18 cellular contexts compared by ENCODE assay signal in the genomic region with DNA sequence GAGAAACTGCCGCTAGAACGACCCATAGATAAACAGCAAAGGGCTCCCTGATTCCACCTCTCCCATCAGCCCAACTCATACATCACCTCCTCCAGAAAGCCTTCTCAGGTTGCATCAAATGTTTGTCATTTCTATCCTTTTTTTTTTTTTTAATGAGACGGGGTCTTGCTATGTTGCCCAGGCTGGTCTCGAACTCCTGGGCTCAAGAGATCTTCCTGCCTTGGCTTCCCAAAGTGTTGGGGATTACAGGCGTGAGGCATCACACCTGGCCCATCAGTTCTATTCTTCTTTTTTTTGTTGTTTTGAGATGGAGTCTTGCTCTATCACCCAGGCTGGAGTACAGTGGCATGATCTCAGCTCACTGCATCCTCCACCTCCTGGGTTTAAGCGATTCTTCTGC. TPM values are rescaled to one million over a fixed set of nuclear protein-coding genes. Genes with fewer than 3 reads are reported as not detected.
DNase-seq lines count a peak whose midpoint lies in the region; ATAC-seq, FAIRE-seq and TF ChIP-seq lines count a peak whose summit lies in the region.
"Had no signal": no experiment of that assay in that cellular context is flagged by ENCODE, and none has a peak within 500 bp of the region (broad histone marks: within the 10 kb centered on the region; RNA-seq: fewer than 3 reads in every experiment).

No MANE protein-coding gene starts in this region.

- H3K36me3 ChIP-seq in IMR-90 (ENCODE audit: control insufficient read depth, insufficient read depth, low read length), result peaks cover 3% of the 10 kb centered on the region; the same call in 1 of the 2 replicates
- H3K36me3 ChIP-seq in H1 (ENCODE audit: control insufficient read depth in 2 of 4, insufficient read depth in 4 of 4, low read length in 3 of 4), result no peaks in the 10 kb centered on the region

- POLR2A ChIA-PET in IMR-90 (lab: Charles Lee; ENCODE audit: unreplicated experiment), result no interaction called here
- POLR2A ChIA-PET in H1 (lab: Charles Lee; ENCODE audit: partially characterized antibody), result interaction anchor here (0.6 to 8.2 kb wide), 5 partner anchors 8 to 88 kb away, joined by 3 to 81 read pairs (median 4); a partner anchor contains a TSS

- no peaks in the 10 kb centered on the region for H3K9me3 ChIP-seq in IMR-90 (ENCODE audit: control insufficient read depth, insufficient read depth, low read length)
- no peaks in the 10 kb centered on the region for H3K9me3 ChIP-seq in H1 (ENCODE audit: insufficient read depth in 2 of 2, low read depth in 1 of 2, low read length in 1 of 2)

- no peaks in the 10 kb centered on the region for H3K4me1 ChIP-seq in IMR-90 (ENCODE audit: control insufficient read depth, insufficient read depth, low read length)
- peaks cover 0 to 8% (median 6%) of the 10 kb centered on the region in 4 experiments; a peak in 6 of 7 replicates for H3K4me1 ChIP-seq in H1 (replicated peaks in 1 of 4; ENCODE audit: control insufficient read depth in 3 of 4, insufficient read depth in 4 of 4, low read length in 3 of 4)

- H2AK5ac ChIP-seq in IMR-90 (ENCODE audit: low read depth, low read length) (no peak overlapping the region), H1 (ENCODE audit: low read depth, low read length) (no peak overlapping the region)

- H3K27ac ChIP-seq in IMR-90 (ENCODE audit: insufficient read depth, low read length), result no peak overlapping the region
- no peak overlapping the region for H3K27ac ChIP-seq in H1 (ENCODE audit: low read depth, low read length)
- H3K27ac ChIP-seq: C4-2B, GM23248 had no signal

- no CpG with 5 or more reads among the region's 6 CpGs for WGBS in IMR-90 (ENCODE audit: extremely low coverage in 2 of 2, insufficient read length in 1 of 2), 2 experiments
- WGBS in H1 (ENCODE audit: extremely low coverage in 1 of 2, insufficient coverage in 1 of 2, insufficient read length in 1 of 2, insufficient replicate concordance in 2 of 2, low coverage in 1 of 2, low lambda C conversion rate in 2 of 2, missing lambda C conversion rate in 1 of 2), 2 experiments, result 93% methylated on average over 6 of the region's 6 CpGs; no CpG with 5 or more reads in 1 of the 2 experiments

- no peak overlapping the region for H3K9ac ChIP-seq in IMR-90 (ENCODE audit: low read depth, low read length)
- H3K9ac ChIP-seq in H1 (replicated peaks in 1 of 4; ENCODE audit: extremely low read depth in 1 of 4, low read depth in 3 of 4, low read length in 3 of 4), result no peak overlapping the region
- H3K9ac ChIP-seq: GM23248 had no signal

- H3K27me3 ChIP-seq in IMR-90 (ENCODE audit: control insufficient read depth, insufficient read depth, low read length) (no peaks in the 10 kb centered on the region), H1 (replicated peaks in 1 of 4; ENCODE audit: control insufficient read depth in 3 of 4, extremely low read depth in 1 of 4, insufficient read depth in 3 of 4, low read length in 3 of 4) (no peaks in the 10 kb centered on the region)

- no peak overlapping the region for H4K91ac ChIP-seq in IMR-90 (ENCODE audit: insufficient read depth, low read depth, low read length)
- H4K91ac ChIP-seq in H1 (replicated peaks; ENCODE audit: insufficient read length, low read length), result no peak overlapping the region

- H4K5ac ChIP-seq in IMR-90 (ENCODE audit: low read depth, low read length) (no peak overlapping the region), H1 (ENCODE audit: insufficient read length, low read depth, low read length) (no peak overlapping the region)

- H3K79me1 ChIP-seq in IMR-90 (ENCODE audit: low read depth in 1 of 2, low read length in 2 of 2), result no peaks in the 10 kb centered on the region
- no peaks in the 10 kb centered on the region for H3K79me1 ChIP-seq in H1 (ENCODE audit: low read depth, low read length)

- H3K14ac ChIP-seq in IMR-90 (replicated peaks; ENCODE audit: low read depth, low read length) (no peak overlapping the region), H1 (ENCODE audit: insufficient read length) (no peak overlapping the region)

- FAIRE-seq in H1 (lab: Jason Lieb, UNC), result no peak
- FAIRE-seq: A204.1, GM12892, GM18507, H54, HTR-8/SVneo had no signal

- dilution Hi-C loops in IMR-90 (cut with HindIII; ENCODE audit: low sequenced_read_pairs, unreplicated experiment), result no loop called here

- no peak for TF ChIP-seq EP300 in H1 (IDR thresholded peaks at IDR 0.05; ENCODE audit: borderline replicate concordance in 1 of 2, low read depth in 2 of 2, low read length in 2 of 2)

- DNase-seq in IMR-90, result no peak
- DNase-seq in H1 (ENCODE audit: low read depth in 1 of 2, low spot score in 2 of 2), result no peak
- no peak for DNase-seq in AML-193 (lab: John Stamatoyannopoulos, UW)
- DNase-seq: ACHN; CD4-positive, alpha-beta memory T cell; DMS153; DMS79; GDM1; GM23248; HCEC 1CT; HFFc6 had no signal

- H3K18ac ChIP-seq in IMR-90 (ENCODE audit: low read depth, low read length) (no peak overlapping the region), H1 (ENCODE audit: extremely low read depth, low read length) (no peak overlapping the region)

- no peak overlapping the region for H3K4ac ChIP-seq in IMR-90 (ENCODE audit: low read depth, low read length)
- H3K4ac ChIP-seq in H1 (replicated peaks; ENCODE audit: insufficient read length, low read depth, low read length), result no peak overlapping the region

- H3K4me2 ChIP-seq in IMR-90 (ENCODE audit: low read depth, low read length) (no peak overlapping the region), H1 (ENCODE audit: insufficient read depth in 1 of 2, low read depth in 2 of 2, low read length in 2 of 2) (no peak overlapping the region)

- H2BK5ac ChIP-seq in IMR-90 (ENCODE audit: low read depth, low read length, poor library complexity, severe bottlenecking) (no peak overlapping the region), H1 (ENCODE audit: low read depth, low read length) (no peak overlapping the region)

- ATAC-seq in IMR-90 (ENCODE audit: low read depth), result no peak

- H4K20me1 ChIP-seq in IMR-90 (ENCODE audit: insufficient read depth, low read length) (no peaks in the 10 kb centered on the region), H1 (replicated peaks in 1 of 2; ENCODE audit: control insufficient read depth in 1 of 2, insufficient read depth in 2 of 2, low read length in 2 of 2) (no peaks in the 10 kb centered on the region)

- H3K4me3 ChIP-seq in IMR-90 (ENCODE audit: insufficient read depth, low read depth, low read length), result no peak overlapping the region
- H3K4me3 ChIP-seq in H1 (ENCODE audit: extremely low read depth in 1 of 4, insufficient read depth in 2 of 4, low read depth in 3 of 4, low read length in 4 of 4), result no peak overlapping the region
- H3K4me3 ChIP-seq: GM23248 had no signal

- TF ChIP-seq POLR2A in IMR-90 (IDR thresholded peaks at IDR 0.05; ENCODE audit: low read depth, low read length) (no peak), H1 (IDR thresholded peaks at IDR 0.05; ENCODE audit: control extremely low read depth in 1 of 2, low read depth in 2 of 2, low read length in 2 of 2) (no peak)

- H3K56ac ChIP-seq in IMR-90 (ENCODE audit: extremely low read depth, insufficient read depth, low read length) (no peak overlapping the region), H1 (replicated peaks; ENCODE audit: insufficient read length, low read depth, low read length) (no peak overlapping the region)

- no TSS peak for BruUV-seq in IMR-90 (replicated peaks; lab: Mats Ljungman, UMichigan)

- in situ Hi-C loops in IMR-90 (cut with MboI; ENCODE audit: low sequenced_read_pairs), result loop anchor here (25.0 kb wide), 1 partner anchor 405 kb away; a partner anchor contains a TSS

- H3K9me1 ChIP-seq in IMR-90 (ENCODE audit: insufficient read depth, low read length), result no peaks in the 10 kb centered on the region

- no peak overlapping the region for H2BK12ac ChIP-seq in H1 (ENCODE audit: low read depth, low read length)

- intact Hi-C loops in IMR-90 (cut with micrococcal nuclease), result no loop called here

- TF ChIP-seq RAD21 in IMR-90 (IDR thresholded peaks at IDR 0.05; ENCODE audit: low read length), result no peak
- TF ChIP-seq RAD21 in H1 (IDR thresholded peaks at IDR 0.05 in 1 of 2, conservative IDR thresholded peaks at IDR 0.05 in 1 of 2; ENCODE audit: low read depth in 2 of 2, low read length in 2 of 2), result no peak

- TF ChIP-seq CTCF in IMR-90 (conservative IDR thresholded peaks at IDR 0.05; ENCODE audit: low read depth, low read length) (no peak), H1 (IDR thresholded peaks at IDR 0.05; ENCODE audit: control extremely low read depth in 1 of 3, insufficient read depth in 1 of 3, low read depth in 1 of 3, low read length in 3 of 3) (no peak)

- H2BK120ac ChIP-seq in IMR-90 (ENCODE audit: low read depth, low read length), result no peak overlapping the region
- no peak overlapping the region for H2BK120ac ChIP-seq in H1 (replicated peaks; ENCODE audit: low read depth, low read length)

- H2BK15ac ChIP-seq in IMR-90 (ENCODE audit: low read depth, low read length), result no peak overlapping the region
- no peak overlapping the region for H2BK15ac ChIP-seq in H1 (ENCODE audit: low read length)

- no peaks in the 10 kb centered on the region for H3K23me2 ChIP-seq in H1 (ENCODE audit: low read depth, low read length)

- H4K8ac ChIP-seq in IMR-90 (ENCODE audit: low read depth in 2 of 2, low read length in 2 of 2) (no peak overlapping the region), H1 (ENCODE audit: extremely low read depth, insufficient read depth, low read length) (no peak overlapping the region)

- CTCF ChIA-PET in IMR-90 (lab: Yijun Ruan, JAX), result no interaction called here
- CTCF ChIA-PET in H1 (lab: Charles Lee; ENCODE audit: partially characterized antibody), result interaction anchor here (0.6 to 8.3 kb wide), 15 partner anchors 6 to 324 kb away, joined by 3 to 70 read pairs (median 4); a partner anchor contains a TSS

- H3K79me2 ChIP-seq in H1 (ENCODE audit: control insufficient read depth in 1 of 2, insufficient read depth in 2 of 2, low read length in 2 of 2), result no peaks in the 10 kb centered on the region

- H3K23ac ChIP-seq in IMR-90 (ENCODE audit: low read depth, low read length) (no peak overlapping the region), H1 (ENCODE audit: insufficient read length) (no peak overlapping the region)

- peak overlapping the region; percentile 42 for H2AK9ac ChIP-seq in IMR-90 (replicated peaks; ENCODE audit: low read depth, low read length, poor library complexity)

- H2AFZ ChIP-seq in IMR-90 (replicated peaks; ENCODE audit: low read length, poor library complexity), result no peak overlapping the region
- no peak overlapping the region for H2AFZ ChIP-seq in H1 (ENCODE audit: low read length)
- H2AFZ ChIP-seq: GM23248 had no signal

- no peak overlapping the region for H2BK20ac ChIP-seq in IMR-90 (ENCODE audit: low read depth, low read length)
- 0 out of 2 replicates have a peak overlapping the region, but pooled peaks have one; percentile 61 for H2BK20ac ChIP-seq in H1 (ENCODE audit: low read length)

RNA-seq across cellular contexts. Expression of a gene that starts 7.0 kb away (rescaled TPM):
- 0.54 and 1.1 TPM in 2 replicates for total RNA-seq in IMR-90 (2012; rRNA removed)
- polyA plus RNA-seq in IMR-90 (2012; rRNA removed) (1.3 and 2.1 TPM in 2 replicates), H1 (2011; rRNA removed) (0.26 and 0.31 TPM in 2 replicates)
- 2.3 and 3.1 TPM in 2 replicates for polyA plus RNA-seq in IMR-90 (2012; cell fraction: cytosol; rRNA removed)
- 8.7 and 10.3 TPM in 2 replicates for polyA plus RNA-seq in IMR-90 (2012; cell fraction: nucleus; rRNA removed; ENCODE audit: low replicate concordance)
- total RNA-seq in H1 (2021; fragmentation: NEBNext Ultra II Directional; extraction: Animal tissue kit (Norgen Biotek cat#: 25700)), result 0.33 TPM in 1 of 2 replicates, not detected in the other
- 0.41 TPM for polyA plus RNA-seq in H1 (2011; cell fraction: cytosol; rRNA removed)
- polyA plus RNA-seq in H1 (2011; cell fraction: nucleus; rRNA removed), result 0.80 TPM
- polyA plus RNA-seq in H1 (2012, experiment 1 of 2), result 0.18 to 0.92 TPM (median 0.19 TPM) in 3 of 4 replicates, not detected in the other
- 0.39 TPM for polyA plus RNA-seq in H1 (2012, experiment 2 of 2)
- polyA plus RNA-seq in H1 (2013, experiment 1 of 2), result 0.55 TPM
- 0.13 TPM for polyA plus RNA-seq in H1 (2013, experiment 2 of 2)
- polyA minus RNA-seq in H1 (2011; rRNA and poly(A)+ RNA removed), result not detected in 2 replicates
- polyA minus RNA-seq in H1 (2011; cell fraction: cytosol; rRNA and poly(A)+ RNA removed), result not detected
- not detected for polyA minus RNA-seq in H1 (2011; cell fraction: nucleus; rRNA and poly(A)+ RNA removed)
- total RNA-seq: Daoy, GM23248 had no signal

RNA-seq across cellular contexts. Expression of a gene that starts 20.7 kb away (rescaled TPM):
- 5.6 and 7.8 TPM in 2 replicates for total RNA-seq in IMR-90 (2012; rRNA removed)
- polyA plus RNA-seq in IMR-90 (2012; rRNA removed), result 25.5 and 36.7 TPM in 2 replicates
- 19.4 and 32.1 TPM in 2 replicates for polyA plus RNA-seq in IMR-90 (2012; cell fraction: cytosol; rRNA removed)
- polyA plus RNA-seq in IMR-90 (2012; cell fraction: nucleus; rRNA removed; ENCODE audit: low replicate concordance), result 103 and 138 TPM in 2 replicates
- total RNA-seq in H1 (2021; fragmentation: NEBNext Ultra II Directional; extraction: Animal tissue kit (Norgen Biotek cat#: 25700)), result 53.8 and 58.2 TPM in 2 replicates
- 52.3 and 78.4 TPM in 2 replicates for polyA plus RNA-seq in H1 (2011; rRNA removed)
- 63.4 TPM for polyA plus RNA-seq in H1 (2011; cell fraction: cytosol; rRNA removed)
- 97.9 TPM for polyA plus RNA-seq in H1 (2011; cell fraction: nucleus; rRNA removed)
- 42.3 to 54.4 TPM (median 51.6 TPM) in 4 replicates for polyA plus RNA-seq in H1 (2012, experiment 1 of 2)
- 48.2 TPM for polyA plus RNA-seq in H1 (2012, experiment 2 of 2)
- 131 TPM for polyA plus RNA-seq in H1 (2013, experiment 1 of 2)
- polyA plus RNA-seq in H1 (2013, experiment 2 of 2), result 122 TPM
- polyA minus RNA-seq in H1 (2011; rRNA and poly(A)+ RNA removed), result 2.5 and 4.6 TPM in 2 replicates
- polyA minus RNA-seq in H1 (2011; cell fraction: cytosol; rRNA and poly(A)+ RNA removed), result 22.1 TPM
- polyA minus RNA-seq in H1 (2011; cell fraction: nucleus; rRNA and poly(A)+ RNA removed), result 18.2 TPM

RNA-seq across cellular contexts. Expression of a gene that starts 22.0 kb away (rescaled TPM):
- 9.3 and 10.0 TPM in 2 replicates for total RNA-seq in IMR-90 (2012; rRNA removed)
- polyA plus RNA-seq in IMR-90 (2012; rRNA removed) (29.9 and 32.4 TPM in 2 replicates), H1 (2011; rRNA removed) (13.2 and 22.4 TPM in 2 replicates)
- 30.1 and 48.3 TPM in 2 replicates for polyA plus RNA-seq in IMR-90 (2012; cell fraction: cytosol; rRNA removed)
- 39.6 and 90.8 TPM in 2 replicates for polyA plus RNA-seq in IMR-90 (2012; cell fraction: nucleus; rRNA removed; ENCODE audit: low replicate concordance)
- 20.3 and 24.1 TPM in 2 replicates for total RNA-seq in H1 (2021; fragmentation: NEBNext Ultra II Directional; extraction: Animal tissue kit (Norgen Biotek cat#: 25700))
- polyA plus RNA-seq in H1 (2011; cell fraction: cytosol; rRNA removed), result 14.7 TPM
- polyA plus RNA-seq in H1 (2011; cell fraction: nucleus; rRNA removed), result 22.4 TPM
- 13.5 to 21.7 TPM (median 20.5 TPM) in 4 replicates for polyA plus RNA-seq in H1 (2012, experiment 1 of 2)
- 18.7 TPM for polyA plus RNA-seq in H1 (2012, experiment 2 of 2)
- polyA plus RNA-seq in H1 (2013, experiment 1 of 2), result 15.3 TPM
- polyA plus RNA-seq in H1 (2013, experiment 2 of 2), result 14.1 TPM
- polyA minus RNA-seq in H1 (2011; rRNA and poly(A)+ RNA removed), result 4.6 and 6.6 TPM in 2 replicates
- polyA minus RNA-seq in H1 (2011; cell fraction: cytosol; rRNA and poly(A)+ RNA removed), result 15.1 TPM
- 7.5 TPM for polyA minus RNA-seq in H1 (2011; cell fraction: nucleus; rRNA and poly(A)+ RNA removed)

RNA-seq across cellular contexts. Expression of a gene that starts 26.7 kb away (rescaled TPM):
- 0.18 and 0.28 TPM in 2 replicates for total RNA-seq in IMR-90 (2012; rRNA removed)
- 1.3 and 1.5 TPM in 2 replicates for polyA plus RNA-seq in IMR-90 (2012; rRNA removed)
- 0.94 and 1.1 TPM in 2 replicates for polyA plus RNA-seq in IMR-90 (2012; cell fraction: cytosol; rRNA removed)
- 1.8 and 2.7 TPM in 2 replicates for polyA plus RNA-seq in IMR-90 (2012; cell fraction: nucleus; rRNA removed; ENCODE audit: low replicate concordance)
- total RNA-seq in H1 (2021; fragmentation: NEBNext Ultra II Directional; extraction: Animal tissue kit (Norgen Biotek cat#: 25700)), result 4.5 and 4.6 TPM in 2 replicates
- 1.9 and 5.0 TPM in 2 replicates for polyA plus RNA-seq in H1 (2011; rRNA removed)
- 3.9 TPM for polyA plus RNA-seq in H1 (2011; cell fraction: cytosol; rRNA removed)
- 5.5 TPM for polyA plus RNA-seq in H1 (2011; cell fraction: nucleus; rRNA removed)
- polyA plus RNA-seq in H1 (2012, experiment 1 of 2), result 2.7 to 4.5 TPM (median 3.8 TPM) in 4 replicates
- 2.0 TPM for polyA plus RNA-seq in H1 (2012, experiment 2 of 2)
- polyA plus RNA-seq in H1 (2013, experiment 1 of 2), result 2.5 TPM
- polyA plus RNA-seq in H1 (2013, experiment 2 of 2), result 2.2 TPM
- 0.37 and 0.41 TPM in 2 replicates for polyA minus RNA-seq in H1 (2011; rRNA and poly(A)+ RNA removed)
- polyA minus RNA-seq in H1 (2011; cell fraction: cytosol; rRNA and poly(A)+ RNA removed), result 3.1 TPM
- 2.9 TPM for polyA minus RNA-seq in H1 (2011; cell fraction: nucleus; rRNA and poly(A)+ RNA removed)
- total RNA-seq: GM23248 had no signal
- polyA plus RNA-seq: CD4-positive, alpha-beta memory T cell; GM23248 had no signal

RNA-seq across cellular contexts. Expression of a gene that starts 27.4 kb away (rescaled TPM):
- 20.3 and 22.9 TPM in 2 replicates for total RNA-seq in IMR-90 (2012; rRNA removed)
- 17.6 and 18.2 TPM in 2 replicates for polyA plus RNA-seq in IMR-90 (2012; rRNA removed)
- 13.7 and 14.6 TPM in 2 replicates for polyA plus RNA-seq in IMR-90 (2012; cell fraction: cytosol; rRNA removed)
- polyA plus RNA-seq in IMR-90 (2012; cell fraction: nucleus; rRNA removed; ENCODE audit: low replicate concordance), result 23.5 and 26.5 TPM in 2 replicates
- total RNA-seq in H1 (2021; fragmentation: NEBNext Ultra II Directional; extraction: Animal tissue kit (Norgen Biotek cat#: 25700)), result 48.8 and 51.2 TPM in 2 replicates
- polyA plus RNA-seq in H1 (2011; rRNA removed), result 22.8 and 25.8 TPM in 2 replicates
- polyA plus RNA-seq in H1 (2011; cell fraction: cytosol; rRNA removed), result 20.3 TPM
- polyA plus RNA-seq in H1 (2011; cell fraction: nucleus; rRNA removed), result 31.4 TPM
- 31.7 to 46.6 TPM (median 42.9 TPM) in 4 replicates for polyA plus RNA-seq in H1 (2012, experiment 1 of 2)
- polyA plus RNA-seq in H1 (2012, experiment 2 of 2), result 45.8 TPM
- 25.2 TPM for polyA plus RNA-seq in H1 (2013, experiment 1 of 2)
- polyA plus RNA-seq in H1 (2013, experiment 2 of 2), result 24.6 TPM
- 36.0 and 42.1 TPM in 2 replicates for polyA minus RNA-seq in H1 (2011; rRNA and poly(A)+ RNA removed)
- 18.4 TPM for polyA minus RNA-seq in H1 (2011; cell fraction: cytosol; rRNA and poly(A)+ RNA removed)
- 31.3 TPM for polyA minus RNA-seq in H1 (2011; cell fraction: nucleus; rRNA and poly(A)+ RNA removed)
